In the genomic region with DNA sequence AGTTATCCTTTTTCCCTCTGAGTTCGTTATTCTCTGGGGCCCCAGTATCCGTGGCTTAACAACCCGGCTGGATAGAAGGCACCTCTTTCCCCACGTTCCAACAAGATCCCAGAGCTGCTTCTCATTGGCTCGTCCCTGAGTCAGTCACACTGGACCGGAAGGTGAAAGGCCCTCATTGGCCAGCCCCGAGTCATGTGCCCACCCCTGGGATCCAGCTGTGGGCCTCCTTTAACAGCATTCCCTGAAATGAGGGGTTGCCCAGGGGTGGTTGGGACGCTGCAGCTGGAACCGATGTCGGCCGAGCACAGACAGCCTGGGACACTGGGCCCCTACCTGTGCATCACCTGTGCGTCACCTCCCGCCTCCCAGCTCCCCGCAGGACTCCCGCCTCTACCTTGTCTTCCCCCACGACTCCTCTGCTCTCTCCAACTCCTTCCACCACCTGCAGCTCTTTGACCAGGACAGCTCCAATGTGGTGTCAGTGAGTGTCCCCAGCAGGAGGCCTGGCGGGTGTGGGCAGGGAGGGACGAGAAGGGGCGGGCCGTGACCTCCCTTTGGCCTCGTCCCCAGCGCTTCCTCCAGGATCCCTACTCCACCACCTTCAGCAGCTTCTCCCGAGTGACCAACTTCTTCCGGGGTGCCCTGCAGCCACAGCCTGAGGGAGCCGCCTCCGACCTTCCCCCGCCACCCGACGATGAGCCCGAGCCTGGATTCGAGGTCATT, we compare ENCODE assay signal across 1 cellular context.
TF ChIP-seq lines count a peak whose summit lies in the region.

No MANE protein-coding gene starts in this region.

TF ChIP-seq in HepG2, 621 proteins besides CTCF, POLR2A, EP300 and RAD21 (continued from another document):
- TF ChIP-seq, protein P1, sequence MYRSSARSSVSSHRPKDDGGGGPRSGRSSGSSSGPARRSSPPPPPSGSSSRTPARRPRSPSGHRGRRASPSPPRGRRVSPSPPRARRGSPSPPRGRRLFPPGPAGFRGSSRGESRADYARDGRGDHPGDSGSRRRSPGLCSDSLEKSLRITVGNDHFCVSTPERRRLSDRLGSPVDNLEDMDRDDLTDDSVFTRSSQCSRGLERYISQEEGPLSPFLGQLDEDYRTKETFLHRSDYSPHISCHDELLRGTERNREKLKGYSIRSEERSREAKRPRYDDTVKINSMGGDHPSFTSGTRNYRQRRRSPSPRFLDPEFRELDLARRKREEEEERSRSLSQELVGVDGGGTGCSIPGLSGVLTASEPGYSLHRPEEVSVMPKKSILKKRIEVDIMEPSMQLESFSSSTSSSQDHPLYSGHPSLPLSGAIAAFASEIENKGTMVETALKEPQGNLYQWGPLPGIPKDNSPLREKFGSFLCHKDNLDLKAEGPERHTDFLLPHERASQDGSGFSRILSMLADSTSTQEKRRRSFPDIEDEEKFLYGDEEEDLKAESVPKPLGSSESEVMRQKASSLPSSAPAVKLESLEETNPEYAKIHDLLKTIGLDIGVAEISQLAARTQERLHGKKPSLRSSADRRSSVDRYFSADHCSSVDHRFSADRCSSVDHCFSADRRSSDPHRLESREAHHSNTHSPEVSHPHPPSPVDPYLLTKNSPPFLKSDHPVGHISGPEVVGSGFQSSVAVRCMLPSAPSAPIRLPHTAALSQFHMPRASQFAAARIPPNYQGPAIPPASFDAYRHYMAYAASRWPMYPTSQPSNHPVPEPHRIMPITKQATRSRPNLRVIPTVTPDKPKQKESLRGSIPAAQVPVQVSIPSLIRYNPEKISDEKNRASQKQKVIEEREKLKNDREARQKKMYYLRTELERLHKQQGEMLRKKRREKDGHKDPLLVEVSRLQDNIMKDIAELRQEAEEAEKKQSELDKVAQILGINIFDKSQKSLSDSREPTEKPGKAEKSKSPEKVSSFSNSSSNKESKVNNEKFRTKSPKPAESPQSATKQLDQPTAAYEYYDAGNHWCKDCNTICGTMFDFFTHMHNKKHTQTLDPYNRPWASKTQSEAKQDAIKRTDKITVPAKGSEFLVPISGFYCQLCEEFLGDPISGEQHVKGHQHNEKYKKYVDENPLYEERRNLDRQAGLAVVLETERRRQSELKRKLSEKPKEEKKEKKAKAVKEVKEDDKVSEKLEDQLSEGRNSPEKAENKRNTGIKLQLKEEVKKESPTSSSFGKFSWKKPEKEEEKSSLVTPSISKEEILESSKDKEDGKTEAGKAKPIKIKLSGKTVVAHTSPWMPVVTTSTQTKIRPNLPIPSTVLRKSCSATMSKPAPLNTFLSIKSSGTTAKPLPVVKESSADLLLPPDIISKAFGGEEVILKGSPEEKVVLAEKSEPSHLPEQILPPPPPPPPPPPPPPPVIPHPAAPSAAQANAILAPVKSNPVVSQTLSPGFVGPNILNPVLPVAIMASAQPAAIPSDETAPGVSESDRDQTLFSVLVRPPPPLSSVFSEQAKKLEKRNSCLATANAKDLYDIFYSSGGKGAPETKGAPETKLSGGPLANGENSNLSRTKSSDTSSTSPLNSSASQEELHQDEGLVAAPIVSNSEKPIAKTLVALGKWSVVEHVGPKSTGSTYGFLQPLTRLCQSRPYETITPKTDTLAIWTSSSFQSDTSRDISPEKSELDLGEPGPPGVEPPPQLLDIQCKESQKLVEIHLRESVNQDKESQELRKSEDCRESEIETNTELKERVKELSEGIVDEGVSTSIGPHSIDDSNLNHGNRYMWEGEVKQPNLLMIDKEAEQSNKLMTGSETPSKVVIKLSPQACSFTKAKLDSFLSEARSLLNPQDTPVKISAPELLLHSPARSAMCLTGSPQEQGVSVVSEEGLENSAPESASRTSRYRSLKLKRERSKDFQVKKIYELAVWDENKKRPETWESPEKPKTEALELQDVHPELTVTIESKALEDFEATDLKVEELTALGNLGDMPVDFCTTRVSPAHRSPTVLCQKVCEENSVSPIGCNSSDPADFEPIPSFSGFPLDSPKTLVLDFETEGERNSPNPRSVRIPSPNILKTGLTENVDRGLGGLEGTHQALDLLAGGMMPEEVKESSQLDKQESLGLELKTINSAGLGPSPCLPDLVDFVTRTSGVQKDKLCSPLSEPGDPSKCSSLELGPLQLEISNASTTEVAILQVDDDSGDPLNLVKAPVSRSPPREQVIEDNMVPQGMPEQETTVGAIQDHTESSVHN (CRISPR knock-in tag; IDR thresholded peaks at IDR 0.05), result no peak
